ENCODE assay signal across 1 cellular context in the genomic region with DNA sequence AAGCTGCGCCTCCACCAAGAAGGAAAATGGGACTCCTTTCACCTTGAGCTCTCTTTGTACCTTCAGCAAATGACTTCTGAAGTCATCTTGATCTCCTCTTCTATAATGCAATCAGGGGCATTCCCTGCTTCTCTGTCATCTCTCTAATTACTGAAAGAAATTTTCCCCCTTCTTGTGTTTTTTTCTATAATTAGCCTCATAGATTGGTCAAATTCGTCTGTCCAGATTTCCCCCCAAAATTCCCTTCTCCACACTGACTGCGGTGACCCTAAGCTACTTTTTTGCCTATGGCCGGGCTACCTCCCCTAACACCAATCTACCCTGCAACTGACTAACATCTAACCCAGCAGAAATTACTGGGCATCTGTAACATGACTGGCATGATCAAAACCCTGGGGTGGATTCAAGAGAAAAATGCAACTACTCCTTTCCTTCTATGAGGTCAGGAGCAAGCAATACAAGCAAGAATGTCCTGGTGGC.
TF ChIP-seq lines count a peak whose summit lies in the region.

No MANE protein-coding gene starts in this region.

TF ChIP-seq in GM12878, 131 proteins besides CTCF, POLR2A, EP300 and RAD21 (continued from another document and continues in another):
- TF ChIP-seq, protein P1, sequence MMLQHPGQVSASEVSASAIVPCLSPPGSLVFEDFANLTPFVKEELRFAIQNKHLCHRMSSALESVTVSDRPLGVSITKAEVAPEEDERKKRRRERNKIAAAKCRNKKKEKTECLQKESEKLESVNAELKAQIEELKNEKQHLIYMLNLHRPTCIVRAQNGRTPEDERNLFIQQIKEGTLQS (IDR thresholded peaks at IDR 0.05; ENCODE audit: borderline replicate concordance, extremely low read depth, low read depth, low read length): no peak
- TF ChIP-seq USF1 (IDR thresholded peaks at IDR 0.05; ENCODE audit: borderline replicate concordance, extremely low read length, insufficient read depth, low read depth, low read length): no peak
- TF ChIP-seq SIN3A (IDR thresholded peaks at IDR 0.05; ENCODE audit: low read depth, low read length): no peak
- no peak for TF ChIP-seq NR2C2 (IDR thresholded peaks at IDR 0.05; ENCODE audit: borderline replicate concordance, control insufficient read depth, insufficient read length, low read depth)
- TF ChIP-seq ASH2L (IDR thresholded peaks at IDR 0.05; ENCODE audit: borderline replicate concordance, low read depth): no peak
- TF ChIP-seq IRF4 (IDR thresholded peaks at IDR 0.05; ENCODE audit: low read depth, low read length): no peak
- no peak for TF ChIP-seq ETV6 (conservative IDR thresholded peaks at IDR 0.05 in 1 of 2, IDR thresholded peaks at IDR 0.05 in 1 of 2; ENCODE audit: borderline replicate concordance in 1 of 2, low read depth in 1 of 2)
- no peak for TF ChIP-seq ZZZ3 (IDR thresholded peaks at IDR 0.05; ENCODE audit: control insufficient read depth, insufficient read length, low read depth)
- TF ChIP-seq REST (IDR thresholded peaks at IDR 0.05; ENCODE audit: low read depth, low read length): no peak
- no peak for TF ChIP-seq KAT2A (conservative IDR thresholded peaks at IDR 0.05; ENCODE audit: control insufficient read depth, low read depth, low read length)
- TF ChIP-seq CHD4 (IDR thresholded peaks at IDR 0.05): no peak
- no peak for TF ChIP-seq ZNF24 (IDR thresholded peaks at IDR 0.05)
- peak; percentile 70; the same call in 1 of the 2 replicates for TF ChIP-seq RFX5 (IDR thresholded peaks at IDR 0.05; ENCODE audit: low read depth, low read length)
- TF ChIP-seq, protein P2, sequence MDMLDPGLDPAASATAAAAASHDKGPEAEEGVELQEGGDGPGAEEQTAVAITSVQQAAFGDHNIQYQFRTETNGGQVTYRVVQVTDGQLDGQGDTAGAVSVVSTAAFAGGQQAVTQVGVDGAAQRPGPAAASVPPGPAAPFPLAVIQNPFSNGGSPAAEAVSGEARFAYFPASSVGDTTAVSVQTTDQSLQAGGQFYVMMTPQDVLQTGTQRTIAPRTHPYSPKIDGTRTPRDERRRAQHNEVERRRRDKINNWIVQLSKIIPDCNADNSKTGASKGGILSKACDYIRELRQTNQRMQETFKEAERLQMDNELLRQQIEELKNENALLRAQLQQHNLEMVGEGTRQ (IDR thresholded peaks at IDR 0.05; ENCODE audit: borderline replicate concordance, low read depth, low read length): no peak
- no peak for TF ChIP-seq SPI1 (IDR thresholded peaks at IDR 0.05; ENCODE audit: borderline replicate concordance, insufficient read depth, low read depth, low read length)
- TF ChIP-seq CREB1 (IDR thresholded peaks at IDR 0.05; ENCODE audit: low read depth): no peak
- no peak for TF ChIP-seq YBX1 (IDR thresholded peaks at IDR 0.05)
- TF ChIP-seq, protein P3, sequence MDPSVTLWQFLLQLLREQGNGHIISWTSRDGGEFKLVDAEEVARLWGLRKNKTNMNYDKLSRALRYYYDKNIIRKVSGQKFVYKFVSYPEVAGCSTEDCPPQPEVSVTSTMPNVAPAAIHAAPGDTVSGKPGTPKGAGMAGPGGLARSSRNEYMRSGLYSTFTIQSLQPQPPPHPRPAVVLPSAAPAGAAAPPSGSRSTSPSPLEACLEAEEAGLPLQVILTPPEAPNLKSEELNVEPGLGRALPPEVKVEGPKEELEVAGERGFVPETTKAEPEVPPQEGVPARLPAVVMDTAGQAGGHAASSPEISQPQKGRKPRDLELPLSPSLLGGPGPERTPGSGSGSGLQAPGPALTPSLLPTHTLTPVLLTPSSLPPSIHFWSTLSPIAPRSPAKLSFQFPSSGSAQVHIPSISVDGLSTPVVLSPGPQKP (IDR thresholded peaks at IDR 0.05; ENCODE audit: low read depth, low read length): no peak
- no peak for TF ChIP-seq ZBTB33 (IDR thresholded peaks at IDR 0.05)
- TF ChIP-seq, protein P4, sequence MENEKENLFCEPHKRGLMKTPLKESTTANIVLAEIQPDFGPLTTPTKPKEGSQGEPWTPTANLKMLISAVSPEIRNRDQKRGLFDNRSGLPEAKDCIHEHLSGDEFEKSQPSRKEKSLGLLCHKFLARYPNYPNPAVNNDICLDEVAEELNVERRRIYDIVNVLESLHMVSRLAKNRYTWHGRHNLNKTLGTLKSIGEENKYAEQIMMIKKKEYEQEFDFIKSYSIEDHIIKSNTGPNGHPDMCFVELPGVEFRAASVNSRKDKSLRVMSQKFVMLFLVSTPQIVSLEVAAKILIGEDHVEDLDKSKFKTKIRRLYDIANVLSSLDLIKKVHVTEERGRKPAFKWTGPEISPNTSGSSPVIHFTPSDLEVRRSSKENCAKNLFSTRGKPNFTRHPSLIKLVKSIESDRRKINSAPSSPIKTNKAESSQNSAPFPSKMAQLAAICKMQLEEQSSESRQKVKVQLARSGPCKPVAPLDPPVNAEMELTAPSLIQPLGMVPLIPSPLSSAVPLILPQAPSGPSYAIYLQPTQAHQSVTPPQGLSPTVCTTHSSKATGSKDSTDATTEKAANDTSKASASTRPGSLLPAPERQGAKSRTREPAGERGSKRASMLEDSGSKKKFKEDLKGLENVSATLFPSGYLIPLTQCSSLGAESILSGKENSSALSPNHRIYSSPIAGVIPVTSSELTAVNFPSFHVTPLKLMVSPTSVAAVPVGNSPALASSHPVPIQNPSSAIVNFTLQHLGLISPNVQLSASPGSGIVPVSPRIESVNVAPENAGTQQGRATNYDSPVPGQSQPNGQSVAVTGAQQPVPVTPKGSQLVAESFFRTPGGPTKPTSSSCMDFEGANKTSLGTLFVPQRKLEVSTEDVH (IDR thresholded peaks at IDR 0.05; ENCODE audit: low read depth, partially characterized antibody): no peak
- peak; percentile 48; the same call in 1 of the 2 replicates for TF ChIP-seq NR2F1 (conservative IDR thresholded peaks at IDR 0.05)
- TF ChIP-seq MLLT1 (IDR thresholded peaks at IDR 0.05): 0 out of 2 replicates have a peak, but pooled peaks have one; percentile 10
- TF ChIP-seq, protein P5, sequence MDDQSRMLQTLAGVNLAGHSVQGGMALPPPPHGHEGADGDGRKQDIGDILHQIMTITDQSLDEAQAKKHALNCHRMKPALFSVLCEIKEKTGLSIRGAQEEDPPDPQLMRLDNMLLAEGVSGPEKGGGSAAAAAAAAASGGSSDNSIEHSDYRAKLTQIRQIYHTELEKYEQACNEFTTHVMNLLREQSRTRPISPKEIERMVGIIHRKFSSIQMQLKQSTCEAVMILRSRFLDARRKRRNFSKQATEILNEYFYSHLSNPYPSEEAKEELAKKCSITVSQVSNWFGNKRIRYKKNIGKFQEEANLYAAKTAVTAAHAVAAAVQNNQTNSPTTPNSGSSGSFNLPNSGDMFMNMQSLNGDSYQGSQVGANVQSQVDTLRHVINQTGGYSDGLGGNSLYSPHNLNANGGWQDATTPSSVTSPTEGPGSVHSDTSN (IDR thresholded peaks at IDR 0.05; ENCODE audit: insufficient replicate concordance, low read depth, low read length): no peak
- TF ChIP-seq RAD51 (IDR thresholded peaks at IDR 0.05): no peak
- TF ChIP-seq CEBPZ (IDR thresholded peaks at IDR 0.05; ENCODE audit: low read depth, low read length): no peak
- no peak for TF ChIP-seq NRF1 (conservative IDR thresholded peaks at IDR 0.05; ENCODE audit: low read depth, low read length)
- peak; percentile 8; the same call in 1 of the 2 replicates for TF ChIP-seq SMC3 (IDR thresholded peaks at IDR 0.05; ENCODE audit: borderline replicate concordance, low read length)
- TF ChIP-seq MTA3 (IDR thresholded peaks at IDR 0.05; ENCODE audit: borderline replicate concordance, low read length): no peak
- TF ChIP-seq PAX5 (IDR thresholded peaks at IDR 0.05; ENCODE audit: borderline replicate concordance, low read depth, low read length): no peak
